In genomic region chr18:43563780-43564179, GRCh38 we compare ENCODE assay signal across 1 cellular context.
TF ChIP-seq lines count a peak whose summit lies in the region.

No MANE protein-coding gene starts in this region.

TF ChIP-seq in GM23338, 12 proteins besides CTCF, POLR2A, EP300 and RAD21 (continued from another document):
- TF ChIP-seq ZNF462 (CRISPR knock-in tag; IDR thresholded peaks at IDR 0.05) (no peak), JUNB (IDR thresholded peaks at IDR 0.05; ENCODE audit: unreplicated experiment) (no peak), NANOG (IDR thresholded peaks at IDR 0.05; ENCODE audit: borderline replicate concordance) (no peak), EZH2phosphoT487 (IDR thresholded peaks at IDR 0.05; ENCODE audit: unreplicated experiment) (no peak), ZNF331 (CRISPR knock-in tag; IDR thresholded peaks at IDR 0.05; ENCODE audit: low read depth) (no peak), ETS1 (IDR thresholded peaks at IDR 0.05) (no peak), ZNF114 (CRISPR knock-in tag; IDR thresholded peaks at IDR 0.05) (no peak)
